Comparison of ENCODE assay signal across 1 cellular context in the genomic region with DNA sequence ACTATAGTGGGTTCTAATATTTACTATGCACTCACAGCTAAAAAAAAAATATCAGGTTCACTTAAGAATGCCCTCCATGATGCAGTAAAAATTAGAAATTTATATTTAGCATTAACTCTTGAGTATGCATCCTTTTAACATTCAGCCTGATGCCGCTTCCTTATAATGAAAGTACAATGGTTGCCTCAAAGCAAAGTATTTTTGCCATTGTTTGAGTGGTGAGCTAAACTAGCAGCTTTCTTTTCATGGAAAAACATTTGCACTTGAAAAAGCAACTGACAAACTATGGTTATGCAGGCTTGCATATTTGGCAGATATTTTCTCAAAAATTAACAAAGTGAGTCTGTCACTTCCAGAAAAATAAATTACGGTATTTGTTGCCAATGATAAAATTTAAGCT.
TF ChIP-seq lines count a peak whose summit lies in the region.

No MANE protein-coding gene starts in this region.

TF ChIP-seq in H1, 55 proteins besides CTCF, POLR2A, EP300 and RAD21:
- TF ChIP-seq JUND (IDR thresholded peaks at IDR 0.05; ENCODE audit: low read length) (no peak), NRF1 (IDR thresholded peaks at IDR 0.05; ENCODE audit: low read depth, low read length) (no peak), EGR1 (IDR thresholded peaks at IDR 0.05; ENCODE audit: borderline replicate concordance, low read depth, low read length) (no peak), TEAD4 (IDR thresholded peaks at IDR 0.05; ENCODE audit: low read depth, low read length) (no peak), NANOG (IDR thresholded peaks at IDR 0.05; ENCODE audit: insufficient read depth, low read depth, low read length, poor library complexity, severe bottlenecking) (no peak), PHF8 (conservative IDR thresholded peaks at IDR 0.05; ENCODE audit: low read depth, low read length) (no peak), POLR2AphosphoS5 (IDR thresholded peaks at IDR 0.05; ENCODE audit: low read depth, low read length) (no peak), CTBP2 (IDR thresholded peaks at IDR 0.05; ENCODE audit: borderline replicate concordance, insufficient read depth, insufficient read length, low read length) (no peak), EZH2 (IDR thresholded peaks at IDR 0.05; ENCODE audit: low read depth, low read length, severe bottlenecking) (no peak), SP4 (IDR thresholded peaks at IDR 0.05; ENCODE audit: low read length) (no peak), RFX5 (IDR thresholded peaks at IDR 0.05; ENCODE audit: borderline replicate concordance, low read depth, low read length) (no peak)
- TF ChIP-seq, protein P1, sequence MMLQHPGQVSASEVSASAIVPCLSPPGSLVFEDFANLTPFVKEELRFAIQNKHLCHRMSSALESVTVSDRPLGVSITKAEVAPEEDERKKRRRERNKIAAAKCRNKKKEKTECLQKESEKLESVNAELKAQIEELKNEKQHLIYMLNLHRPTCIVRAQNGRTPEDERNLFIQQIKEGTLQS (IDR thresholded peaks at IDR 0.05; ENCODE audit: insufficient read depth, low read depth, low read length) = no peak
